Comparison of ENCODE assay signal across 9 cellular contexts in genomic region chr12:9240004-9240635, GRCh38. TPM values are rescaled to one million over a fixed set of nuclear protein-coding genes. Genes with fewer than 3 reads are reported as not detected.
DNase-seq lines count a peak whose midpoint lies in the region; ATAC-seq and TF ChIP-seq lines count a peak whose summit lies in the region.
"Not testable (repeated sequence)": the region's sequence is repeated elsewhere in the genome, so short reads cannot be mapped to it uniquely, and the experiment has no call there.
"Had no signal": no experiment of that assay in that cellular context is flagged by ENCODE, and none has a peak within 500 bp of the region (broad histone marks: within the 10 kb centered on the region; RNA-seq: fewer than 3 reads in every experiment).

No MANE protein-coding gene starts in this region.

- not testable (repeated sequence) for H3K4me1 ChIP-seq in endodermal cell (ENCODE audit: control insufficient read depth, insufficient read depth, low read length); gastrocnemius medialis
- H3K4me1 ChIP-seq in right lobe of liver: peaks cover 0 to 27% (median 3%) of the 10 kb centered on the region in 4 donors

- H3K36me3 Mint-ChIP-seq in endodermal cell (ENCODE audit: low read depth): not testable (repeated sequence)

- not testable (repeated sequence) for H3K9me3 ChIP-seq in MG63; endodermal cell (ENCODE audit: control insufficient read depth, low read length); right lobe of liver; gastrocnemius medialis

- not testable (repeated sequence) for H3K9ac ChIP-seq in endodermal cell (ENCODE audit: extremely low read depth, low read length, poor library complexity, severe bottlenecking)

- in situ Hi-C loops in gastrocnemius medialis (cut with MboI; ENCODE audit: low sequenced_read_pairs in 4 of 4): not testable (repeated sequence)

- H3K27ac ChIP-seq in endodermal cell (ENCODE audit: low read depth, low read length): not testable (repeated sequence)
- H3K27ac ChIP-seq in right lobe of liver (peak overlapping the region; percentile 40 to 61 (median 50)), gastrocnemius medialis (peak overlapping the region; percentile 49 to 66 (median 63))

- H3K4me3 Mint-ChIP-seq in endodermal cell: peak overlapping the region; percentile 43

- H3K36me3 ChIP-seq in MG63; endodermal cell (ENCODE audit: control insufficient read depth, insufficient read depth, low read length); right lobe of liver; gastrocnemius medialis: not testable (repeated sequence)

- not testable (repeated sequence) for H3K27ac Mint-ChIP-seq in endodermal cell

- not testable (repeated sequence) for H3K9me3 Mint-ChIP-seq in endodermal cell

- not testable (repeated sequence) for H3K4me1 Mint-ChIP-seq in endodermal cell

- TF ChIP-seq CTCF in AG10803 (conservative IDR thresholded peaks at IDR 0.05; ENCODE audit: low read length); endodermal cell (conservative IDR thresholded peaks at IDR 0.05); right lobe of liver (IDR thresholded peaks at IDR 0.05); gastrocnemius medialis (IDR thresholded peaks at IDR 0.05 in 4 of 5, conservative IDR thresholded peaks at IDR 0.05 in 1 of 5): not testable (repeated sequence)

- not testable (repeated sequence) for DNase-seq in AG10803 (ENCODE audit: low read depth); MG63; endodermal cell; gastrocnemius medialis
- peak; percentile 26 for DNase-seq in activated CD4-positive, alpha-beta T cell treated with anti-CD3 and anti-CD28 coated beads, Interleukin-2, amount 50 U/mL, for 1 hour
- DNase-seq in activated naive CD4-positive, alpha-beta T cell treated with anti-CD3 and anti-CD28 coated beads, Interleukin-2, amount 50 U/mL, for 16 hours: peak; percentile 31
- peak in 2 of 3 donors; percentile 30 to 54 for DNase-seq in right lobe of liver
- DNase-seq in stimulated activated CD8-positive, alpha-beta memory T cell treated with anti-CD3 and anti-CD28 coated beads, Interleukin-7, amount 100 ng/mL, for 24 hours (ENCODE audit: low read depth): peak; percentile 7

- TF ChIP-seq POLR2A in right lobe of liver (IDR thresholded peaks at IDR 0.05): peak; percentile 36
- not testable (repeated sequence) for TF ChIP-seq POLR2A in gastrocnemius medialis (IDR thresholded peaks at IDR 0.05)

- 90 to 91% methylated on average over 2 to 26 of the region's 33 CpGs for WGBS in endodermal cell (ENCODE audit: insufficient coverage in 1 of 2, insufficient read length in 1 of 2), 2 experiments
- 19% methylated on average over 19 of the region's 33 CpGs for WGBS in right lobe of liver (ENCODE audit: insufficient coverage, low coverage, low lambda C conversion rate, missing lambda C conversion rate)

- intact Hi-C loops in right lobe of liver (cut with DNase I): not testable (repeated sequence)
- intact Hi-C loops in gastrocnemius medialis (cut with DNase I; ENCODE audit: low total_unique reads): loop anchor here (5.0 to 10.0 kb wide), 2 partner anchors 73 to 125 kb away; partner anchors contain the start of gene A2M

- peak; percentile 22 to 59 (median 42) for ATAC-seq in right lobe of liver
- not testable (repeated sequence) for ATAC-seq in gastrocnemius medialis

- peak overlapping the region; percentile 22; the same call in 1 of the 2 replicates for H3K4me3 ChIP-seq in AG10803 (ENCODE audit: low read length)
- peak overlapping the region; percentile 15 for H3K4me3 ChIP-seq in MG63
- not testable (repeated sequence) for H3K4me3 ChIP-seq in endodermal cell (ENCODE audit: low read length)
- peak overlapping the region; percentile 32 to 56 (median 37) for H3K4me3 ChIP-seq in right lobe of liver
- peak overlapping the region; percentile 39 to 49 (median 44) for H3K4me3 ChIP-seq in gastrocnemius medialis

- peaks cover 12% of the 10 kb centered on the region for H3K27me3 ChIP-seq in MG63
- H3K27me3 ChIP-seq in endodermal cell (ENCODE audit: control insufficient read depth, insufficient read depth, low read length, poor library complexity, severe bottlenecking); right lobe of liver; gastrocnemius medialis: not testable (repeated sequence)

- peaks cover 25% of the 10 kb centered on the region for H3K27me3 Mint-ChIP-seq in endodermal cell (ENCODE audit: insufficient read depth)

RNA-seq across cellular contexts. Expression of gene PZP, which starts 31.9 kb away (rescaled TPM):
- not detected in 2 replicates for total RNA-seq in MG63 (2014; rRNA removed; shearing (Covaris generic); ENCODE audit: low replicate concordance)
- total RNA-seq in endodermal cell: 1 to 10 TPM in 1 of 2 donors, not detected in 1; 1.3 TPM
- polyA plus RNA-seq in endodermal cell (2013, experiment 1 of 2): 0.14 TPM
- 0.33 TPM for polyA plus RNA-seq in endodermal cell (2013, experiment 2 of 2)
- 100 to 1,000 TPM in 1 of 6 experiments, 10 to 100 TPM in 2, 1 to 10 TPM in 2, under 1 TPM in 1; 0.86 to 158 (median 11.1) TPM for total RNA-seq in right lobe of liver
- under 1 TPM in 2 of 4 donors, not detected in 2; 0.07 to 0.46 TPM for total RNA-seq in gastrocnemius medialis
- total RNA-seq: T-helper 2 cell treated with Interferon-gamma antibody and Interleukin-4, amounts not matched to agents 100 ng/mL and 5 ng/mL, for 36 hours had no signal
